ENCODE assay signal across 8 cellular contexts in genomic region chr15:65132841-65133549, GRCh38. TPM values are rescaled to one million over a fixed set of nuclear protein-coding genes. Genes with fewer than 3 reads are reported as not detected.
DNase-seq lines count a peak whose midpoint lies in the region; ATAC-seq, FAIRE-seq and TF ChIP-seq lines count a peak whose summit lies in the region.

No MANE protein-coding gene starts in this region.

- H3K9me3 Mint-ChIP-seq in CD4-positive, alpha-beta T cell = peaks cover 4% of the 10 kb centered on the region

- peak overlapping the region; percentile 71 for H3K4me3 ChIP-seq in bronchial epithelial cell (ENCODE audit: low read depth, low read length)
- peak overlapping the region; percentile 83 to 86 for H3K4me3 ChIP-seq in kidney (ENCODE audit: low read length in 2 of 2)

- peaks cover 0 to 4% of the 10 kb centered on the region in 2 donors for H3K4me1 ChIP-seq in kidney (ENCODE audit: control insufficient read depth in 1 of 2, insufficient read depth in 1 of 2, low read depth in 1 of 2, low read length in 2 of 2)

- H3K4me1 Mint-ChIP-seq in CD4-positive, alpha-beta T cell (ENCODE audit: low read depth) = peaks cover 37% of the 10 kb centered on the region

- intact Hi-C loops in CD4-positive, alpha-beta T cell (cut with DNase I, micrococcal nuclease) = loop anchor here (2.0 to 5.0 kb wide), 5 partner anchors 52 to 970 kb away; partner anchors contain the start of genes CLPX (in 1 of the 2), PARP16 (in 1 of the 2), PPIB (in 1 of the 2) and RNU5A-1 (in 1 of the 2)
- intact Hi-C loops in kidney (cut with DNase I) = no loop called here

- H3K36me3 ChIP-seq in bronchial epithelial cell (ENCODE audit: control insufficient read depth, insufficient read depth, low read length) (peaks cover 15% of the 10 kb centered on the region), kidney (ENCODE audit: control insufficient read depth in 1 of 2, insufficient read depth in 2 of 2, low read length in 2 of 2) (peaks cover 11 to 15% of the 10 kb centered on the region in 2 donors)

- peak overlapping the region; percentile 95 for H3K4me3 Mint-ChIP-seq in CD4-positive, alpha-beta T cell

- peak overlapping the region; percentile 3 to 77 for H3K9ac ChIP-seq in kidney (ENCODE audit: low read length in 2 of 2)

- DNase-seq in CD4-positive, alpha-beta T cell = peak in 6 of 10 experiments; percentile 2 to 34 (median 12)
- DNase-seq in GM19240 (ENCODE audit: insufficient read length, low spot score) (peak; percentile 48), bronchial epithelial cell (ENCODE audit: low read depth) (peak; percentile 20), kidney (peak; percentile 78), mesenteric fat pad (ENCODE audit: low spot score) (no peak)
- DNase-seq in stimulated activated CD4-positive, alpha-beta T cell treated with anti-CD3 and anti-CD28 coated beads, Interleukin-2, amount 100 ng/mL, for 24 hours = peak; percentile 22 to 40

- H3K36me3 Mint-ChIP-seq in CD4-positive, alpha-beta T cell (ENCODE audit: low read depth) = peaks cover 38% of the 10 kb centered on the region

- TF ChIP-seq CTCF in CD4-positive, alpha-beta T cell (IDR thresholded peaks at IDR 0.05) = no peak
- no peak for TF ChIP-seq CTCF in bronchial epithelial cell (IDR thresholded peaks at IDR 0.05; ENCODE audit: insufficient read depth, low read length, severe bottlenecking)
- no peak for TF ChIP-seq CTCF in kidney (IDR thresholded peaks at IDR 0.05; ENCODE audit: borderline replicate concordance, extremely low read depth, insufficient read depth)

- no peaks in the 10 kb centered on the region for H3K27me3 ChIP-seq in CD4-positive, alpha-beta T cell (ENCODE audit: control insufficient read depth, insufficient read depth, low read length)
- H3K27me3 ChIP-seq in bronchial epithelial cell (ENCODE audit: control insufficient read depth, insufficient read depth, low read length) = no peaks in the 10 kb centered on the region

- POLR2A ChIA-PET in CD4-positive, alpha-beta T cell (lab: Charles Lee) = interaction anchor here (0.7 to 1.7 kb wide), 5 partner anchors 15 to 1039 kb away, joined by 3 to 18 read pairs (median 3); partner anchors contain the start of genes CIAO2A, CLPX and RNU5B-1

- H3K27ac ChIP-seq in CD4-positive, alpha-beta T cell (ENCODE audit: low read depth, low read length) = peak overlapping the region; percentile 87
- H3K27ac ChIP-seq in kidney (ENCODE audit: low read depth in 2 of 2, low read length in 2 of 2) = peak overlapping the region; percentile 73 to 76

- H3K27ac Mint-ChIP-seq in CD4-positive, alpha-beta T cell = peak overlapping the region; percentile 92

- ATAC-seq in CD4-positive, alpha-beta T cell (ENCODE audit: poor library complexity) = peak; percentile 18
- peak; percentile 6 for ATAC-seq in HG03378 (IDR thresholded peaks at IDR 0.05; ENCODE audit: unreplicated experiment)
- ATAC-seq in SK-N-SH treated with all-trans-retinoic acid at 6 μM for 48 hours = peak; percentile 67

- no peak for FAIRE-seq in bronchial epithelial cell (lab: Jason Lieb, UNC)
- no peak for FAIRE-seq in kidney (lab: Jason Lieb, UNC)

- CTCF ChIA-PET in CD4-positive, alpha-beta T cell (lab: Charles Lee) = interaction anchor here (0.5 to 1.3 kb wide), 2 partner anchors 54 to 153 kb away, joined by 3 read pairs; no protein-coding TSS in a partner anchor

- H3K27me3 Mint-ChIP-seq in CD4-positive, alpha-beta T cell = no peaks in the 10 kb centered on the region

- H3K9me3 ChIP-seq in CD4-positive, alpha-beta T cell (ENCODE audit: control insufficient read depth, low read length) = no peaks in the 10 kb centered on the region
- no peaks in the 10 kb centered on the region for H3K9me3 ChIP-seq in kidney (ENCODE audit: control insufficient read depth in 1 of 2, low read length in 2 of 2)

TF ChIP-seq in SK-N-SH treated with all-trans-retinoic acid at 6 μM for 48 hours, 23 proteins besides CTCF, POLR2A, EP300 and RAD21:
- no peak for TF ChIP-seq ESRRG (CRISPR knock-in tag; IDR thresholded peaks at IDR 0.05)
- no peak for TF ChIP-seq ZNF70 (CRISPR knock-in tag; IDR thresholded peaks at IDR 0.05)
- no peak for TF ChIP-seq GLIS3 (CRISPR knock-in tag; IDR thresholded peaks at IDR 0.05)
- no peak for TF ChIP-seq PPARA (CRISPR knock-in tag; IDR thresholded peaks at IDR 0.05; ENCODE audit: borderline replicate concordance)
- no peak for TF ChIP-seq ZNF565 (CRISPR knock-in tag; conservative IDR thresholded peaks at IDR 0.05; ENCODE audit: low read depth)
- no peak for TF ChIP-seq OSR1 (CRISPR knock-in tag; IDR thresholded peaks at IDR 0.05)
- no peak for TF ChIP-seq CSRNP3 (CRISPR knock-in tag; IDR thresholded peaks at IDR 0.05)
- no peak for TF ChIP-seq SNAI2 (CRISPR knock-in tag; IDR thresholded peaks at IDR 0.05)
- no peak for TF ChIP-seq ZFP30 (CRISPR knock-in tag; IDR thresholded peaks at IDR 0.05)
- no peak for TF ChIP-seq ARNTL (CRISPR knock-in tag; IDR thresholded peaks at IDR 0.05; ENCODE audit: borderline replicate concordance, low read depth)

RNA-seq across cellular contexts. Expression of gene PDCD7, which starts 0.6 kb away (rescaled TPM):
- 10 to 100 TPM; 15.6 to 17.7 TPM for total RNA-seq in CD4-positive, alpha-beta T cell
- total RNA-seq in bronchial epithelial cell (10.0 and 10.3 TPM in 2 replicates), kidney (21.5 TPM), mesenteric fat pad (22.9 TPM)
- polyA plus RNA-seq in kidney (ENCODE audit: insufficient read depth, low read depth, low replicate concordance) = 10.4 TPM

RNA-seq across cellular contexts. Expression of gene UBAP1L, which starts 18.0 kb away (rescaled TPM):
- total RNA-seq in CD4-positive, alpha-beta T cell = 1 to 10 TPM; 7.2 TPM
- total RNA-seq in bronchial epithelial cell = 1.3 and 2.0 TPM in 2 replicates
- total RNA-seq in kidney = 5.4 TPM
- 2.1 TPM for polyA plus RNA-seq in kidney (ENCODE audit: insufficient read depth, low read depth, low replicate concordance)
- 3.9 TPM for total RNA-seq in mesenteric fat pad

RNA-seq across cellular contexts. Expression of gene CLPX, which starts 52.1 kb away (rescaled TPM):
- total RNA-seq in CD4-positive, alpha-beta T cell = 10 to 100 TPM; 29.1 to 36.3 TPM
- total RNA-seq in bronchial epithelial cell (45.3 and 67.5 TPM in 2 replicates), kidney (48.2 TPM), mesenteric fat pad (47.7 TPM)
- 18.4 TPM for polyA plus RNA-seq in kidney (ENCODE audit: insufficient read depth, low read depth, low replicate concordance)

RNA-seq across cellular contexts. Expression of gene KBTBD13, which starts 56.4 kb away (rescaled TPM):
- not detected for total RNA-seq in CD4-positive, alpha-beta T cell
- total RNA-seq in bronchial epithelial cell = not detected in 2 replicates
- 0.06 TPM for total RNA-seq in kidney
- polyA plus RNA-seq in kidney (ENCODE audit: insufficient read depth, low read depth, low replicate concordance) = not detected
- not detected for total RNA-seq in mesenteric fat pad

Comparison
In these comparisons a context has a peak if more than half of its experiments do, and no peak if none do; other contexts are left out.
1. ATAC-seq: peak in every context shown above with its lines; median percentile 67 in SK-N-SH treated with all-trans-retinoic acid at 6 μM for 48 hours; 18 in CD4-positive, alpha-beta T cell; 6 in HG03378.